In genomic region chr2:110812726-110813645, GRCh38 we compare ENCODE assay signal across 19 cellular contexts.
A peak's percentile ranks its signal among the peaks of the same experiment; 100 is the strongest.
DNase-seq lines count a peak whose midpoint lies in the region; ATAC-seq and TF ChIP-seq lines count a peak whose summit lies in the region.
"Had no signal": no experiment of that assay in that cellular context is flagged by ENCODE, and none has a peak within 500 bp of the region (broad histone marks: within the 10 kb centered on the region; RNA-seq: fewer than 3 reads in every experiment).

No MANE protein-coding gene starts in this region.

- TF ChIP-seq CTCF in Loucy (conservative IDR thresholded peaks at IDR 0.05; ENCODE audit: low read length) (no peak), psoas muscle (IDR thresholded peaks at IDR 0.05) (no peak), chondrocyte (IDR thresholded peaks at IDR 0.05) (no peak)

- H3K4me2 ChIP-seq in BLaER1 (peak overlapping the region; percentile 69), Loucy (ENCODE audit: low read depth, low read length, poor library complexity, severe bottlenecking) (peak overlapping the region; percentile 40)

- H3K27me3 ChIP-seq in BLaER1 (peaks cover 9% of the 10 kb centered on the region), Loucy (ENCODE audit: insufficient read depth, low read length, poor library complexity, severe bottlenecking) (no peaks in the 10 kb centered on the region), psoas muscle (ENCODE audit: insufficient read depth in 3 of 3, low read length in 2 of 3) (no peaks in the 10 kb centered on the region)
- H3K27me3 ChIP-seq: SJCRH30 had no signal

- H3K79me2 ChIP-seq in Loucy (ENCODE audit: insufficient read depth, low read length), result no peaks in the 10 kb centered on the region

- H3K27me3 Mint-ChIP-seq in chondrocyte (ENCODE audit: low read depth), result peaks cover 12% of the 10 kb centered on the region
- H3K27me3 Mint-ChIP-seq: IgD-negative memory B cell had no signal

- H3K4me1 Mint-ChIP-seq in chondrocyte (ENCODE audit: low read depth), result peaks cover 3% of the 10 kb centered on the region

- ATAC-seq in psoas muscle, result no peak
- ATAC-seq: A549 had no signal

- intact Hi-C loops in psoas muscle (cut with DNase I), result loop anchor here (5.0 to 10.0 kb wide), 2 partner anchors 304 to 312 kb away; partner anchors contain the start of gene BCL2L11 (in 1 of the 2)

- H3K9ac ChIP-seq in BLaER1 (no peak overlapping the region), Loucy (ENCODE audit: low read depth, low read length, poor library complexity, severe bottlenecking) (no peak overlapping the region)

- H3K4me3 Mint-ChIP-seq in chondrocyte (ENCODE audit: unreplicated experiment), result no peak overlapping the region
- H3K4me3 Mint-ChIP-seq: CD8-positive, alpha-beta memory T cell; IgD-negative memory B cell had no signal

- H4K20me1 ChIP-seq in BLaER1 (0 out of 2 replicates have a peak, but pooled peaks cover 7% of the 10 kb centered on the region), Loucy (ENCODE audit: insufficient read depth, low read length, poor library complexity, severe bottlenecking) (no peaks in the 10 kb centered on the region)

- H3F3A ChIP-seq in Loucy (ENCODE audit: low read depth), result no peaks in the 10 kb centered on the region

- no peaks in the 10 kb centered on the region for H3K9me2 ChIP-seq in Loucy (replicated peaks; ENCODE audit: low read depth, low read length)

- no peaks in the 10 kb centered on the region for H3K36me3 Mint-ChIP-seq in chondrocyte (ENCODE audit: low read depth)
- H3K36me3 Mint-ChIP-seq: CD8-positive, alpha-beta memory T cell; IgD-negative memory B cell had no signal

- peak overlapping the region; percentile 52 for H2AFZ ChIP-seq in Loucy (ENCODE audit: low read length)

- 74 to 79% (median 78%) methylated on average over 12 of the region's 12 CpGs for WGBS in psoas muscle, 3 donors

- DNase-seq in islet precursor cell (peak; percentile 28), psoas muscle (no peak), chondrocyte (ENCODE audit: low spot score) (no peak), GM19240 (ENCODE audit: insufficient read length, low spot score) (no peak), NCI-H187 (lab: John Stamatoyannopoulos, UW) (no peak), NCI-H1092 (lab: John Stamatoyannopoulos, UW) (no peak)
- DNase-seq: CD8-positive, alpha-beta memory T cell; HCEC 1CT; Kasumi-1; NCI-H1105 treated with DMSO at 0.1 percent for 48 hours; NCI-H1694; NCI-H2107; NCI-H510A; NCI-H774; SJCRH30 had no signal

- H3K36me3 ChIP-seq in BLaER1, result no peaks in the 10 kb centered on the region
- H3K36me3 ChIP-seq in Loucy (ENCODE audit: insufficient read depth, low read length), result no peaks in the 10 kb centered on the region
- no peaks in the 10 kb centered on the region for H3K36me3 ChIP-seq in psoas muscle (ENCODE audit: insufficient read depth in 1 of 2, low read depth in 1 of 2)
- H3K36me3 ChIP-seq: SJCRH30 had no signal

- H3K27ac ChIP-seq in BLaER1 (no peak overlapping the region), psoas muscle (peak overlapping the region; percentile 44)
- H3K27ac ChIP-seq: A549, SJCRH30 had no signal

- no peaks in the 10 kb centered on the region for H3K9me3 Mint-ChIP-seq in chondrocyte (ENCODE audit: low read depth)
- H3K9me3 Mint-ChIP-seq: CD8-positive, alpha-beta memory T cell had no signal

- H3K4me1 ChIP-seq in BLaER1 (peaks cover 58% of the 10 kb centered on the region), Loucy (ENCODE audit: insufficient read depth, low read length, poor library complexity, severe bottlenecking) (peaks cover 8% of the 10 kb centered on the region), psoas muscle (peaks cover 22% of the 10 kb centered on the region)
- H3K4me1 ChIP-seq: SJCRH30 had no signal

- H3K9me3 ChIP-seq in BLaER1 (no peaks in the 10 kb centered on the region), Loucy (ENCODE audit: insufficient read depth, low read depth, low read length) (no peaks in the 10 kb centered on the region), psoas muscle (no peaks in the 10 kb centered on the region)
- H3K9me3 ChIP-seq: A549, SJCRH30 had no signal

- H3K4me3 ChIP-seq in BLaER1 (no peak overlapping the region), Loucy (ENCODE audit: low read length, poor library complexity, severe bottlenecking) (no peak overlapping the region), psoas muscle (no peak overlapping the region)
- H3K4me3 ChIP-seq: A549, SJCRH30 had no signal

- H3K27ac Mint-ChIP-seq in chondrocyte (ENCODE audit: unreplicated experiment), result no peak overlapping the region
- H3K27ac Mint-ChIP-seq: CD8-positive, alpha-beta memory T cell had no signal
